1 cellular context compared by ENCODE assay signal in the genomic region with DNA sequence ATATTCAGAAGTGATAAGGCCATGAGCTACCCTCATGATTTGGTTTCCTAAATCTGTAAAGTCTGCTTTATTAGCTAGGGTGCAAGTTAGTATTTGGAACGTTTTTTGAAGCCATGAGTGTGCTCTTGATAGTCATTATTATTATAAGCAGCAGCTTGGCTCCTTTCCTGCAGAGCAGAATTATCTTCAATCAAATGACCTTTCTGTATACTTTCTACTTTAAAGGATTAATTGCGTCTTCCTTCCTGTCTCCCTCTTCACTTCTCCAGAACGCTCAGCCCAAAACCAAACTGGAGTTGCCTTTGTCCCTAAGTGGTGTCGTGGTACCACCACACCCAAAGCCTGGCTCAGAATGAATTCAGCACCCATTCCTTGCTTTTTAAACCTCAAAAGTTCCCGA.
TF ChIP-seq lines count a peak whose summit lies in the region.

No MANE protein-coding gene starts in this region.

TF ChIP-seq in SK-N-SH treated with all-trans-retinoic acid at 6 μM for 48 hours, 23 proteins besides CTCF, POLR2A, EP300 and RAD21 (continued from another document):
- TF ChIP-seq TOX (CRISPR knock-in tag; IDR thresholded peaks at IDR 0.05; ENCODE audit: borderline replicate concordance) (no peak), RARB (CRISPR knock-in tag; IDR thresholded peaks at IDR 0.05) (no peak), ZNF565 (CRISPR knock-in tag; conservative IDR thresholded peaks at IDR 0.05; ENCODE audit: low read depth) (no peak), CSDC2 (CRISPR knock-in tag; IDR thresholded peaks at IDR 0.05) (no peak), PPARA (CRISPR knock-in tag; IDR thresholded peaks at IDR 0.05; ENCODE audit: borderline replicate concordance) (no peak)
